Comparison of ENCODE assay signal across 1 cellular context in the genomic region with DNA sequence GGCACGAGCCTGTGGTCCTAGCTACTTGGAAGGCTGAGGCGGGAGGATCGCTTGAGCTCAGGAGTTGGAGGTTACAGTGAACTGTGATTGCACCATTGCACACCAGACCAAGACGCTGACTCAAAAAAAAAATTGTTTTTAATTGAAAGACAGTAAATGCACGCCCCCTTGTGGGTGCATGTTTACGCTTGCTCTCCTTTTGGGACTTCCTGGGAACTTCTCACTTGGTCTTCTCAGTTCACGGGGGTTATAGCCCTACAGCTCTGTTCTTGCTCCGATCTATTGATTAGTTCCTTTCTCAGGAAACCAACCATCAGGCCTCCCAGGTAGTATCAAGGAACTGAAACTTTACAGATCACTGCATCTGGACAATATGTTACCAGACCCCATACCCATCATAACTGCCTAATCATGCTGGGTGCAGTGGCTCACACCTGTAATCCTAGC.
A peak's percentile ranks its signal among the peaks of the same experiment; 100 is the strongest.
TF ChIP-seq lines count a peak whose summit lies in the region.

No MANE protein-coding gene starts in this region.

TF ChIP-seq in HepG2, 621 proteins besides CTCF, POLR2A, EP300 and RAD21 (continues in another document):
- 0 out of 2 replicates have a peak, but pooled peaks have one; percentile 35 for TF ChIP-seq TP53 (CRISPR knock-in tag; conservative IDR thresholded peaks at IDR 0.05)
- 0 out of 2 replicates have a peak, but pooled peaks have one; percentile 16 for TF ChIP-seq TBP (CRISPR knock-in tag; IDR thresholded peaks at IDR 0.05)
- TF ChIP-seq DMAP1 (CRISPR knock-in tag; IDR thresholded peaks at IDR 0.05): 0 out of 2 replicates have a peak, but pooled peaks have one; percentile 19
- TF ChIP-seq THAP11 (CRISPR knock-in tag; IDR thresholded peaks at IDR 0.05): 0 out of 2 replicates have a peak, but pooled peaks have one; percentile 24
- TF ChIP-seq ZNF572 (CRISPR knock-in tag; IDR thresholded peaks at IDR 0.05): no peak
- TF ChIP-seq, protein P1, sequence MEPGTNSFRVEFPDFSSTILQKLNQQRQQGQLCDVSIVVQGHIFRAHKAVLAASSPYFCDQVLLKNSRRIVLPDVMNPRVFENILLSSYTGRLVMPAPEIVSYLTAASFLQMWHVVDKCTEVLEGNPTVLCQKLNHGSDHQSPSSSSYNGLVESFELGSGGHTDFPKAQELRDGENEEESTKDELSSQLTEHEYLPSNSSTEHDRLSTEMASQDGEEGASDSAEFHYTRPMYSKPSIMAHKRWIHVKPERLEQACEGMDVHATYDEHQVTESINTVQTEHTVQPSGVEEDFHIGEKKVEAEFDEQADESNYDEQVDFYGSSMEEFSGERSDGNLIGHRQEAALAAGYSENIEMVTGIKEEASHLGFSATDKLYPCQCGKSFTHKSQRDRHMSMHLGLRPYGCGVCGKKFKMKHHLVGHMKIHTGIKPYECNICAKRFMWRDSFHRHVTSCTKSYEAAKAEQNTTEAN (CRISPR knock-in tag; conservative IDR thresholded peaks at IDR 0.05): 0 out of 2 replicates have a peak, but pooled peaks have one; percentile 13
- TF ChIP-seq, protein P2, sequence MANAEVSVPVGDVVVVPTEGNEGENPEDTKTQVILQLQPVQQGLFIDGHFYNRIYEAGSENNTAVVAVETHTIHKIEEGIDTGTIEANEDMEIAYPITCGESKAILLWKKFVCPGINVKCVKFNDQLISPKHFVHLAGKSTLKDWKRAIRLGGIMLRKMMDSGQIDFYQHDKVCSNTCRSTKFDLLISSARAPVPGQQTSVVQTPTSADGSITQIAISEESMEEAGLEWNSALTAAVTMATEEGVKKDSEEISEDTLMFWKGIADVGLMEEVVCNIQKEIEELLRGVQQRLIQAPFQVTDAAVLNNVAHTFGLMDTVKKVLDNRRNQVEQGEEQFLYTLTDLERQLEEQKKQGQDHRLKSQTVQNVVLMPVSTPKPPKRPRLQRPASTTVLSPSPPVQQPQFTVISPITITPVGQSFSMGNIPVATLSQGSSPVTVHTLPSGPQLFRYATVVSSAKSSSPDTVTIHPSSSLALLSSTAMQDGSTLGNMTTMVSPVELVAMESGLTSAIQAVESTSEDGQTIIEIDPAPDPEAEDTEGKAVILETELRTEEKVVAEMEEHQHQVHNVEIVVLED (CRISPR knock-in tag; IDR thresholded peaks at IDR 0.05; ENCODE audit: borderline replicate concordance): peak; percentile 33; the same call in 1 of the 2 replicates
- TF ChIP-seq, protein P3, sequence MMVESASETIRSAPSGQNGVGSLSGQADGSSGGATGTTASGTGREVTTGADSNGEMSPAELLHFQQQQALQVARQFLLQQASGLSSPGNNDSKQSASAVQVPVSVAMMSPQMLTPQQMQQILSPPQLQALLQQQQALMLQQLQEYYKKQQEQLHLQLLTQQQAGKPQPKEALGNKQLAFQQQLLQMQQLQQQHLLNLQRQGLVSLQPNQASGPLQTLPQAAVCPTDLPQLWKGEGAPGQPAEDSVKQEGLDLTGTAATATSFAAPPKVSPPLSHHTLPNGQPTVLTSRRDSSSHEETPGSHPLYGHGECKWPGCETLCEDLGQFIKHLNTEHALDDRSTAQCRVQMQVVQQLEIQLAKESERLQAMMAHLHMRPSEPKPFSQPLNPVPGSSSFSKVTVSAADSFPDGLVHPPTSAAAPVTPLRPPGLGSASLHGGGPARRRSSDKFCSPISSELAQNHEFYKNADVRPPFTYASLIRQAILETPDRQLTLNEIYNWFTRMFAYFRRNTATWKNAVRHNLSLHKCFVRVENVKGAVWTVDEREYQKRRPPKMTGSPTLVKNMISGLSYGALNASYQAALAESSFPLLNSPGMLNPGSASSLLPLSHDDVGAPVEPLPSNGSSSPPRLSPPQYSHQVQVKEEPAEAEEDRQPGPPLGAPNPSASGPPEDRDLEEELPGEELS (CRISPR knock-in tag; IDR thresholded peaks at IDR 0.05): peak; percentile 22; the same call in 1 of the 2 replicates
- 0 out of 2 replicates have a peak, but pooled peaks have one; percentile 30 for TF ChIP-seq ISL2 (CRISPR knock-in tag; IDR thresholded peaks at IDR 0.05)
- peak; percentile 61; the same call in 1 of the 2 replicates for TF ChIP-seq CEBPB (IDR thresholded peaks at IDR 0.05; ENCODE audit: borderline replicate concordance, low read depth, low read length)
- TF ChIP-seq NR2C2 (CRISPR knock-in tag; IDR thresholded peaks at IDR 0.05; ENCODE audit: borderline replicate concordance): no peak
- peak; percentile 92 for TF ChIP-seq SMC3 (IDR thresholded peaks at IDR 0.05; ENCODE audit: low read length)
- TF ChIP-seq SIN3A (IDR thresholded peaks at IDR 0.05; ENCODE audit: borderline replicate concordance, low read depth, low read length): no peak
- TF ChIP-seq ZNF678 (CRISPR knock-in tag; IDR thresholded peaks at IDR 0.05): no peak
- peak; percentile 93 for TF ChIP-seq MIXL1 (CRISPR knock-in tag; IDR thresholded peaks at IDR 0.05)
- TF ChIP-seq, protein P4, sequence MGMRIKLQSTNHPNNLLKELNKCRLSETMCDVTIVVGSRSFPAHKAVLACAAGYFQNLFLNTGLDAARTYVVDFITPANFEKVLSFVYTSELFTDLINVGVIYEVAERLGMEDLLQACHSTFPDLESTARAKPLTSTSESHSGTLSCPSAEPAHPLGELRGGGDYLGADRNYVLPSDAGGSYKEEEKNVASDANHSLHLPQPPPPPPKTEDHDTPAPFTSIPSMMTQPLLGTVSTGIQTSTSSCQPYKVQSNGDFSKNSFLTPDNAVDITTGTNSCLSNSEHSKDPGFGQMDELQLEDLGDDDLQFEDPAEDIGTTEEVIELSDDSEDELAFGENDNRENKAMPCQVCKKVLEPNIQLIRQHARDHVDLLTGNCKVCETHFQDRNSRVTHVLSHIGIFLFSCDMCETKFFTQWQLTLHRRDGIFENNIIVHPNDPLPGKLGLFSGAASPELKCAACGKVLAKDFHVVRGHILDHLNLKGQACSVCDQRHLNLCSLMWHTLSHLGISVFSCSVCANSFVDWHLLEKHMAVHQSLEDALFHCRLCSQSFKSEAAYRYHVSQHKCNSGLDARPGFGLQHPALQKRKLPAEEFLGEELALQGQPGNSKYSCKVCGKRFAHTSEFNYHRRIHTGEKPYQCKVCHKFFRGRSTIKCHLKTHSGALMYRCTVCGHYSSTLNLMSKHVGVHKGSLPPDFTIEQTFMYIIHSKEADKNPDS (CRISPR knock-in tag; IDR thresholded peaks at IDR 0.05): no peak
- TF ChIP-seq ZNF263 (CRISPR knock-in tag; IDR thresholded peaks at IDR 0.05): 0 out of 2 replicates have a peak, but pooled peaks have one; percentile 24
- no peak for TF ChIP-seq ZNF496 (CRISPR knock-in tag; IDR thresholded peaks at IDR 0.05; ENCODE audit: insufficient replicate concordance)
- TF ChIP-seq TCF7L2 (IDR thresholded peaks at IDR 0.05; ENCODE audit: low read depth, low read length): no peak
- TF ChIP-seq, protein P5, sequence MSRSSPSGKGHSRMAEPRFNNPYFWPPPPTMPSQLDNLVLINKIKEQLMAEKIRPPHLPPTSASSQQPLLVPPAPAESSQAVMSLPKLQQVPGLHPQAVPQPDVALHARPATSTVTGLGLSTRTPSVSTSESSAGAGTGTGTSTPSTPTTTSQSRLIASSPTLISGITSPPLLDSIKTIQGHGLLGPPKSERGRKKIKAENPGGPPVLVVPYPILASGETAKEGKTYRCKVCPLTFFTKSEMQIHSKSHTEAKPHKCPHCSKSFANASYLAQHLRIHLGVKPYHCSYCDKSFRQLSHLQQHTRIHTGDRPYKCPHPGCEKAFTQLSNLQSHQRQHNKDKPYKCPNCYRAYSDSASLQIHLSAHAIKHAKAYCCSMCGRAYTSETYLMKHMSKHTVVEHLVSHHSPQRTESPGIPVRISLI (CRISPR knock-in tag; IDR thresholded peaks at IDR 0.05; ENCODE audit: borderline replicate concordance): peak; percentile 95
- TF ChIP-seq, protein P6, sequence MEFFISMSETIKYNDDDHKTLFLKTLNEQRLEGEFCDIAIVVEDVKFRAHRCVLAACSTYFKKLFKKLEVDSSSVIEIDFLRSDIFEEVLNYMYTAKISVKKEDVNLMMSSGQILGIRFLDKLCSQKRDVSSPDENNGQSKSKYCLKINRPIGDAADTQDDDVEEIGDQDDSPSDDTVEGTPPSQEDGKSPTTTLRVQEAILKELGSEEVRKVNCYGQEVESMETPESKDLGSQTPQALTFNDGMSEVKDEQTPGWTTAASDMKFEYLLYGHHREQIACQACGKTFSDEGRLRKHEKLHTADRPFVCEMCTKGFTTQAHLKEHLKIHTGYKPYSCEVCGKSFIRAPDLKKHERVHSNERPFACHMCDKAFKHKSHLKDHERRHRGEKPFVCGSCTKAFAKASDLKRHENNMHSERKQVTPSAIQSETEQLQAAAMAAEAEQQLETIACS (CRISPR knock-in tag; IDR thresholded peaks at IDR 0.05): no peak
- no peak for TF ChIP-seq HES4 (CRISPR knock-in tag; IDR thresholded peaks at IDR 0.05; ENCODE audit: borderline replicate concordance)
- TF ChIP-seq, protein P7, sequence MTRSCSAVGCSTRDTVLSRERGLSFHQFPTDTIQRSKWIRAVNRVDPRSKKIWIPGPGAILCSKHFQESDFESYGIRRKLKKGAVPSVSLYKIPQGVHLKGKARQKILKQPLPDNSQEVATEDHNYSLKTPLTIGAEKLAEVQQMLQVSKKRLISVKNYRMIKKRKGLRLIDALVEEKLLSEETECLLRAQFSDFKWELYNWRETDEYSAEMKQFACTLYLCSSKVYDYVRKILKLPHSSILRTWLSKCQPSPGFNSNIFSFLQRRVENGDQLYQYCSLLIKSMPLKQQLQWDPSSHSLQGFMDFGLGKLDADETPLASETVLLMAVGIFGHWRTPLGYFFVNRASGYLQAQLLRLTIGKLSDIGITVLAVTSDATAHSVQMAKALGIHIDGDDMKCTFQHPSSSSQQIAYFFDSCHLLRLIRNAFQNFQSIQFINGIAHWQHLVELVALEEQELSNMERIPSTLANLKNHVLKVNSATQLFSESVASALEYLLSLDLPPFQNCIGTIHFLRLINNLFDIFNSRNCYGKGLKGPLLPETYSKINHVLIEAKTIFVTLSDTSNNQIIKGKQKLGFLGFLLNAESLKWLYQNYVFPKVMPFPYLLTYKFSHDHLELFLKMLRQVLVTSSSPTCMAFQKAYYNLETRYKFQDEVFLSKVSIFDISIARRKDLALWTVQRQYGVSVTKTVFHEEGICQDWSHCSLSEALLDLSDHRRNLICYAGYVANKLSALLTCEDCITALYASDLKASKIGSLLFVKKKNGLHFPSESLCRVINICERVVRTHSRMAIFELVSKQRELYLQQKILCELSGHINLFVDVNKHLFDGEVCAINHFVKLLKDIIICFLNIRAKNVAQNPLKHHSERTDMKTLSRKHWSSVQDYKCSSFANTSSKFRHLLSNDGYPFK (CRISPR knock-in tag; IDR thresholded peaks at IDR 0.05; ENCODE audit: borderline replicate concordance): no peak
- no peak for TF ChIP-seq GATAD1 (CRISPR knock-in tag; IDR thresholded peaks at IDR 0.05)
- TF ChIP-seq FOXA3 (CRISPR knock-in tag; IDR thresholded peaks at IDR 0.05): peak; percentile 47
- TF ChIP-seq ATF7 (IDR thresholded peaks at IDR 0.05): no peak
- no peak for TF ChIP-seq ATF7 (CRISPR knock-in tag; IDR thresholded peaks at IDR 0.05)
- TF ChIP-seq, protein P8, sequence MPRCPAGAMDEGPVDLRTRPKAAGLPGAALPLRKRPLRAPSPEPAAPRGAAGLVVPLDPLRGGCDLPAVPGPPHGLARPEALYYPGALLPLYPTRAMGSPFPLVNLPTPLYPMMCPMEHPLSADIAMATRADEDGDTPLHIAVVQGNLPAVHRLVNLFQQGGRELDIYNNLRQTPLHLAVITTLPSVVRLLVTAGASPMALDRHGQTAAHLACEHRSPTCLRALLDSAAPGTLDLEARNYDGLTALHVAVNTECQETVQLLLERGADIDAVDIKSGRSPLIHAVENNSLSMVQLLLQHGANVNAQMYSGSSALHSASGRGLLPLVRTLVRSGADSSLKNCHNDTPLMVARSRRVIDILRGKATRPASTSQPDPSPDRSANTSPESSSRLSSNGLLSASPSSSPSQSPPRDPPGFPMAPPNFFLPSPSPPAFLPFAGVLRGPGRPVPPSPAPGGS (CRISPR knock-in tag; IDR thresholded peaks at IDR 0.05): no peak
- TF ChIP-seq, protein P9, sequence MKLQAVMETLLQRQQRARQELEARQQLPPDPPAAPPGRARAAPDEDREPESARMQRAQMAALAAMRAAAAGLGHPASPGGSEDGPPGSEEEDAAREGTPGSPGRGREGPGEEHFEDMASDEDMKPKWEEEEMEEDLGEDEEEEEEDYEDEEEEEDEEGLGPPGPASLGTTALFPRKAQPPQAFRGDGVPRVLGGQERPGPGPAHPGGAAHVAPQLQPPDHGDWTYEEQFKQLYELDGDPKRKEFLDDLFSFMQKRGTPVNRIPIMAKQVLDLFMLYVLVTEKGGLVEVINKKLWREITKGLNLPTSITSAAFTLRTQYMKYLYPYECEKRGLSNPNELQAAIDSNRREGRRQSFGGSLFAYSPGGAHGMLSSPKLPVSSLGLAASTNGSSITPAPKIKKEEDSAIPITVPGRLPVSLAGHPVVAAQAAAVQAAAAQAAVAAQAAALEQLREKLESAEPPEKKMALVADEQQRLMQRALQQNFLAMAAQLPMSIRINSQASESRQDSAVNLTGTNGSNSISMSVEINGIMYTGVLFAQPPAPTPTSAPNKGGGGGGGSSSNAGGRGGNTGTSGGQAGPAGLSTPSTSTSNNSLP (IDR thresholded peaks at IDR 0.05; ENCODE audit: low read depth, low read length): peak; percentile 58; the same call in 1 of the 2 replicates
- 0 out of 2 replicates have a peak, but pooled peaks have one; percentile 28 for TF ChIP-seq HOXA3 (CRISPR knock-in tag; IDR thresholded peaks at IDR 0.05)
- peak; percentile 44; the same call in 1 of the 2 replicates for TF ChIP-seq GATAD2A (CRISPR knock-in tag; IDR thresholded peaks at IDR 0.05)
- TF ChIP-seq ZNF3 (CRISPR knock-in tag; IDR thresholded peaks at IDR 0.05): peak; percentile 85
- peak; percentile 44 for TF ChIP-seq MAFF (IDR thresholded peaks at IDR 0.05; ENCODE audit: low read depth, low read length)
- no peak for TF ChIP-seq BCL6 (CRISPR knock-in tag; IDR thresholded peaks at IDR 0.05)
- peak; percentile 32; the same call in 1 of the 2 replicates for TF ChIP-seq ELF1 (CRISPR knock-in tag; IDR thresholded peaks at IDR 0.05)
- TF ChIP-seq YEATS2 (CRISPR knock-in tag; IDR thresholded peaks at IDR 0.05; ENCODE audit: borderline replicate concordance): 0 out of 2 replicates have a peak, but pooled peaks have one; percentile 27
- 0 out of 2 replicates have a peak, but pooled peaks have one; percentile 19 for TF ChIP-seq MEIS2 (CRISPR knock-in tag; IDR thresholded peaks at IDR 0.05)
- TF ChIP-seq, protein P10, sequence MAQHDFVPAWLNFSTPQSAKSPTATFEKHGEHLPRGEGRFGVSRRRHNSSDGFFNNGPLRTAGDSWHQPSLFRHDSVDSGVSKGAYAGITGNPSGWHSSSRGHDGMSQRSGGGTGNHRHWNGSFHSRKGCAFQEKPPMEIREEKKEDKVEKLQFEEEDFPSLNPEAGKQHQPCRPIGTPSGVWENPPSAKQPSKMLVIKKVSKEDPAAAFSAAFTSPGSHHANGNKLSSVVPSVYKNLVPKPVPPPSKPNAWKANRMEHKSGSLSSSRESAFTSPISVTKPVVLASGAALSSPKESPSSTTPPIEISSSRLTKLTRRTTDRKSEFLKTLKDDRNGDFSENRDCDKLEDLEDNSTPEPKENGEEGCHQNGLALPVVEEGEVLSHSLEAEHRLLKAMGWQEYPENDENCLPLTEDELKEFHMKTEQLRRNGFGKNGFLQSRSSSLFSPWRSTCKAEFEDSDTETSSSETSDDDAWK (CRISPR knock-in tag; IDR thresholded peaks at IDR 0.05): no peak
- TF ChIP-seq, protein P11, sequence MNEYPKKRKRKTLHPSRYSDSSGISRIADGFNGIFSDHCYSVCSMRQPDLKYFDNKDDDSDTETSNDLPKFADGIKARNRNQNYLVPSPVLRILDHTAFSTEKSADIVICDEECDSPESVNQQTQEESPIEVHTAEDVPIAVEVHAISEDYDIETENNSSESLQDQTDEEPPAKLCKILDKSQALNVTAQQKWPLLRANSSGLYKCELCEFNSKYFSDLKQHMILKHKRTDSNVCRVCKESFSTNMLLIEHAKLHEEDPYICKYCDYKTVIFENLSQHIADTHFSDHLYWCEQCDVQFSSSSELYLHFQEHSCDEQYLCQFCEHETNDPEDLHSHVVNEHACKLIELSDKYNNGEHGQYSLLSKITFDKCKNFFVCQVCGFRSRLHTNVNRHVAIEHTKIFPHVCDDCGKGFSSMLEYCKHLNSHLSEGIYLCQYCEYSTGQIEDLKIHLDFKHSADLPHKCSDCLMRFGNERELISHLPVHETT (CRISPR knock-in tag; conservative IDR thresholded peaks at IDR 0.05): 0 out of 2 replicates have a peak, but pooled peaks have one; percentile 22
- TF ChIP-seq FOXK1 (CRISPR knock-in tag; IDR thresholded peaks at IDR 0.05; ENCODE audit: borderline replicate concordance, low read depth): no peak
